Comparison of ENCODE assay signal across 21 cellular contexts in the genomic region with DNA sequence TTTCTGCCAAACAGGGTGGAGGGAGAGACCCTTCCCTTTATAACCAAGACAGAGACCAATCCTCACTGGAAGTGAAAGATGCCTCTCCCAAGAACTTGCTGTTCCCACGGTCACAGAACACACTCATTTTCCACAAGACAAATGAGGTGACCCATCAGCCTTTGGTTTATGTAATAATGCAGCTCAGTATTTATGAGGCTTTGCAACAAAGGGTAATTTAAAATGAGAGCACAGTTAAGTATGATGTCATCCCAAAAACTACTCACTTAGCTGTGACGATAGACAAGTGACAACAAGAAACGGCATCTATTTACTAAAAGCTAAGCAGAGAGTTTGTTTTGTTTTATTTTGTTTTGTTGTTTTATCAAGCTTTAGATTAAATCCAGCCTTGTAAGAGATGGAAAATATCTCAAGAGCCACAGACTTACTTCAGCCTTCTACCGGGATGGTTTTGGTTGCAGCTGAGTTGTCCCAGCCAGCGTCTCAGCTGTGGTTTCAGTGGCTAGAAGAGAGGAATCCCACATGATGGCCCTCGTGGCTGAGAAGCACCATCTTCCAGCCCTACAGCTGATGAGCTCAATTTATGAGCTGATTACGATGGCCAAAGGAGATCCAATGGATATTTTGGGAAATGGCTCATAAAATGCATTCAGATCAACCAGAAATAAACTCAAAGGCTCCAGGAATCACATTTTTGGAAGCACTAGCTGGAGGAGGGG.
DNase-seq lines count a peak whose midpoint lies in the region; ATAC-seq, FAIRE-seq and TF ChIP-seq lines count a peak whose summit lies in the region.
"Had no signal": no experiment of that assay in that cellular context is flagged by ENCODE, and none has a peak within 500 bp of the region (broad histone marks: within the 10 kb centered on the region; RNA-seq: fewer than 3 reads in every experiment).

No MANE protein-coding gene starts in this region.

- H3K79me2 ChIP-seq in KMS-11 (ENCODE audit: insufficient read depth, low read depth) (no peaks in the 10 kb centered on the region), endothelial cell of umbilical vein (ENCODE audit: control insufficient read depth, insufficient read depth, low read length) (no peaks in the 10 kb centered on the region), trophoblast cell (ENCODE audit: control insufficient read depth, insufficient read depth, low read length, poor library complexity) (no peaks in the 10 kb centered on the region)

- H4K8ac ChIP-seq in trophoblast cell (ENCODE audit: low read depth, low read length) = no peak overlapping the region

- peaks cover 0 to 12% (median 7%) of the 10 kb centered on the region in 11 experiments; a peak in 15 of 22 replicates for H3K9me3 ChIP-seq in BLaER1 treated with 17β-estradiol and CSF1 and Interleukin-3, amounts not matched to agents 10 nM and 100 nM (replicated peaks in 1 of 11)
- H3K9me3 ChIP-seq in endothelial cell of umbilical vein (replicated peaks; ENCODE audit: control insufficient read depth, insufficient read depth, low read length) (no peaks in the 10 kb centered on the region), trophoblast cell (ENCODE audit: insufficient read depth, low read depth, low read length) (no peaks in the 10 kb centered on the region)
- H3K9me3 ChIP-seq: gastrocnemius medialis, left ventricle myocardium inferior, ovary had no signal

- FAIRE-seq in endothelial cell of umbilical vein (lab: Jason Lieb, UNC) = no peak

- H3K4ac ChIP-seq in trophoblast cell (ENCODE audit: low read depth, low read length) = no peak overlapping the region

- no peaks in the 10 kb centered on the region for H3K36me3 Mint-ChIP-seq in activated CD4-positive, alpha-beta memory T cell treated with anti-CD3 and anti-CD28 coated beads, Interleukin-2, amount 10 ng/mL, durations not matched to agents 7 days and 5 days (ENCODE audit: low read depth)

- no peak overlapping the region for H3K14ac ChIP-seq in trophoblast cell (ENCODE audit: low read length)

- peak overlapping the region in 8 of 11 experiments; percentile 10 to 48 (median 24); a peak in 7 of 22 replicates for H3K27ac ChIP-seq in BLaER1 treated with 17β-estradiol and CSF1 and Interleukin-3, amounts not matched to agents 10 nM and 100 nM
- H3K27ac ChIP-seq in KMS-11 (no peak overlapping the region), endothelial cell of umbilical vein (ENCODE audit: insufficient read depth, low read depth, low read length) (no peak overlapping the region), trophoblast cell (ENCODE audit: low read depth, low read length) (no peak overlapping the region)
- H3K27ac ChIP-seq: gastrocnemius medialis, left ventricle myocardium inferior, ovary had no signal

- H4K12ac ChIP-seq in trophoblast cell (ENCODE audit: low read depth, low read length) = no peak overlapping the region

- H2AK5ac ChIP-seq in trophoblast cell (ENCODE audit: low read length) = no peak overlapping the region

- dilution Hi-C loops in endothelial cell of umbilical vein (cut with MboI; ENCODE audit: extremely low pct_ligation_motif_present, low sequenced_read_pairs) = no loop called here

- no CpG with 5 or more reads among the region's 7 CpGs for WGBS in trophoblast cell (ENCODE audit: extremely low coverage, insufficient coverage, insufficient read length)

- ATAC-seq in GM19463 (IDR thresholded peaks at IDR 0.05; ENCODE audit: unreplicated experiment) = no peak
- ATAC-seq: gastrocnemius medialis, T-helper 17 cell had no signal

- H3K79me1 ChIP-seq in trophoblast cell (ENCODE audit: low read length) = no peaks in the 10 kb centered on the region

- no peaks in the 10 kb centered on the region for H3K9me1 ChIP-seq in endothelial cell of umbilical vein (replicated peaks; ENCODE audit: control insufficient read depth, extremely low read depth, insufficient read depth, low read length)

- POLR2A ChIA-PET in endothelial cell of umbilical vein (lab: Charles Lee) = no interaction called here
- POLR2A ChIA-PET in activated CD4-positive, alpha-beta memory T cell treated with anti-CD3 and anti-CD28 coated beads, Interleukin-2, amount 10 ng/mL, durations not matched to agents 7 days and 5 days (lab: Charles Lee) = no interaction called here

- H3K18ac ChIP-seq in trophoblast cell (ENCODE audit: low read length) = no peak overlapping the region

- BruUV-seq in endothelial cell of umbilical vein (replicated peaks; lab: Mats Ljungman, UMichigan) = no TSS peak

- H3K4me1 ChIP-seq in BLaER1 treated with 17β-estradiol and CSF1 and Interleukin-3, amounts not matched to agents 10 nM and 100 nM = peaks cover 23 to 34% (median 30%) of the 10 kb centered on the region in 10 experiments
- H3K4me1 ChIP-seq in KMS-11 (ENCODE audit: low read depth, poor library complexity, severe bottlenecking) (peaks cover 29% of the 10 kb centered on the region), endothelial cell of umbilical vein (ENCODE audit: control insufficient read depth, extremely low read depth, insufficient read depth, low read length) (no peaks in the 10 kb centered on the region), trophoblast cell (ENCODE audit: control insufficient read depth in 1 of 2, insufficient read depth in 2 of 2, low read length in 2 of 2) (no peaks in the 10 kb centered on the region)
- H3K4me1 ChIP-seq: gastrocnemius medialis, left ventricle myocardium inferior had no signal

- no peak overlapping the region for H3K27ac Mint-ChIP-seq in activated CD4-positive, alpha-beta memory T cell treated with anti-CD3 and anti-CD28 coated beads, Interleukin-2, amount 10 ng/mL, durations not matched to agents 7 days and 5 days
- H3K27ac Mint-ChIP-seq: endodermal cell, H9 had no signal

- H2AFZ ChIP-seq in KMS-11 (ENCODE audit: low read depth) = no peak overlapping the region
- no peak overlapping the region for H2AFZ ChIP-seq in endothelial cell of umbilical vein (ENCODE audit: low read depth, low read length)
- H2AFZ ChIP-seq in trophoblast cell (ENCODE audit: insufficient read depth, low read length, poor library complexity) = no peak overlapping the region

- no peaks in the 10 kb centered on the region for H3K36me3 ChIP-seq in BLaER1 treated with 17β-estradiol and CSF1 and Interleukin-3, amounts not matched to agents 10 nM and 100 nM
- no peaks in the 10 kb centered on the region for H3K36me3 ChIP-seq in KMS-11 (ENCODE audit: insufficient read depth)
- no peaks in the 10 kb centered on the region for H3K36me3 ChIP-seq in endothelial cell of umbilical vein (ENCODE audit: control insufficient read depth in 2 of 2, extremely low read depth in 1 of 2, insufficient read depth in 2 of 2, low read length in 2 of 2)
- no peaks in the 10 kb centered on the region for H3K36me3 ChIP-seq in trophoblast cell (ENCODE audit: control insufficient read depth in 1 of 2, insufficient read depth in 2 of 2, low read length in 2 of 2)
- H3K36me3 ChIP-seq: gastrocnemius medialis, left ventricle myocardium inferior, ovary had no signal

- no peak overlapping the region for H2BK12ac ChIP-seq in trophoblast cell (ENCODE audit: low read length)

- peaks cover 0 to 36% (median 0%) of the 10 kb centered on the region in 11 experiments; a peak in 9 of 22 replicates for H4K20me1 ChIP-seq in BLaER1 treated with 17β-estradiol and CSF1 and Interleukin-3, amounts not matched to agents 10 nM and 100 nM
- H4K20me1 ChIP-seq in KMS-11 (ENCODE audit: insufficient read depth) (no peaks in the 10 kb centered on the region), endothelial cell of umbilical vein (replicated peaks; ENCODE audit: control insufficient read depth, extremely low read depth, insufficient read depth, low read length) (no peaks in the 10 kb centered on the region)

- TF ChIP-seq POLR2A in endothelial cell of umbilical vein (IDR thresholded peaks at IDR 0.05; ENCODE audit: low read depth, low read length) = no peak

- no peak overlapping the region for H3K4me3 ChIP-seq in BLaER1 treated with 17β-estradiol and CSF1 and Interleukin-3, amounts not matched to agents 10 nM and 100 nM
- peak overlapping the region; percentile 39 for H3K4me3 ChIP-seq in KMS-11 (IDR thresholded peaks at IDR 0.05; ENCODE audit: insufficient read depth, low read depth, low read length)
- no peak overlapping the region for H3K4me3 ChIP-seq in endothelial cell of umbilical vein (replicated peaks in 1 of 3; ENCODE audit: insufficient read depth in 1 of 3, low read depth in 1 of 3, low read length in 3 of 3)
- H3K4me3 ChIP-seq in trophoblast cell (ENCODE audit: low read depth, low read length) = no peak overlapping the region
- H3K4me3 ChIP-seq: gastrocnemius medialis, left ventricle myocardium inferior, ovary had no signal

- peak overlapping the region in 3 of 11 experiments; percentile 10 to 19 (median 19); a peak in 1 of 22 replicates for H3K9ac ChIP-seq in BLaER1 treated with 17β-estradiol and CSF1 and Interleukin-3, amounts not matched to agents 10 nM and 100 nM
- H3K9ac ChIP-seq in KMS-11 (no peak overlapping the region), endothelial cell of umbilical vein (replicated peaks; ENCODE audit: extremely low read depth, insufficient read depth, low read length) (no peak overlapping the region), trophoblast cell (ENCODE audit: low read length) (no peak overlapping the region)

- H3K4me2 ChIP-seq in BLaER1 treated with 17β-estradiol and CSF1 and Interleukin-3, amounts not matched to agents 10 nM and 100 nM = peak overlapping the region; percentile 65 to 88 (median 75)
- H3K4me2 ChIP-seq in KMS-11 = peak overlapping the region; percentile 52
- no peak overlapping the region for H3K4me2 ChIP-seq in endothelial cell of umbilical vein (ENCODE audit: insufficient read depth, low read length)
- no peak overlapping the region for H3K4me2 ChIP-seq in trophoblast cell (ENCODE audit: low read length)

- DNase-seq in endothelial cell of umbilical vein (ENCODE audit: low read depth, low spot score) (no peak), occipital lobe (lab: John Stamatoyannopoulos, UW) (peak; percentile 9), trophoblast cell (no peak)
- DNase-seq in activated CD4-positive, alpha-beta memory T cell treated with anti-CD3 and anti-CD28 coated beads, Interleukin-2, amount 10 ng/mL, durations not matched to agents 7 days and 5 days = no peak
- DNase-seq in activated CD4-positive, alpha-beta T cell treated with anti-CD3 and anti-CD28 coated beads, Interleukin-2, amount 50 U/mL, for 4 hours = no peak
- DNase-seq: activated gamma-delta T cell; Calu3; endodermal cell; gastrocnemius medialis; H9; KG1; left ventricle myocardium inferior; NCI-H1436 treated with DMSO at 0.1 percent for 48 hours; NCI-H345; ovary; SHP77 treated with DMSO at 0.1 percent for 48 hours; stimulated activated CD4-positive, alpha-beta T cell treated with anti-CD3 and anti-CD28 coated beads, Interleukin-2, amount 100 ng/mL, for 48 hours; T-helper 17 cell had no signal

- CTCF ChIA-PET in endothelial cell of umbilical vein (lab: Charles Lee) = interaction anchor here (0.7 kb wide), 1 partner anchor 18 kb away, joined by 3 read pairs; no protein-coding TSS in a partner anchor
- CTCF ChIA-PET in activated CD4-positive, alpha-beta memory T cell treated with anti-CD3 and anti-CD28 coated beads, Interleukin-2, amount 10 ng/mL, durations not matched to agents 7 days and 5 days (lab: Charles Lee) = no interaction called here

- no peak for TF ChIP-seq CTCF in KMS-11 (conservative IDR thresholded peaks at IDR 0.05; ENCODE audit: low read depth, low read length)
- TF ChIP-seq CTCF in endothelial cell of umbilical vein (IDR thresholded peaks at IDR 0.05; ENCODE audit: extremely low read depth in 1 of 2, insufficient read depth in 1 of 2, low read depth in 1 of 2, low read length in 2 of 2) = no peak

- peaks cover 0 to 95% (median 14%) of the 10 kb centered on the region in 11 experiments; a peak in 13 of 22 replicates for H3K27me3 ChIP-seq in BLaER1 treated with 17β-estradiol and CSF1 and Interleukin-3, amounts not matched to agents 10 nM and 100 nM
- H3K27me3 ChIP-seq in KMS-11 (ENCODE audit: insufficient read depth, low read depth) = no peaks in the 10 kb centered on the region
- H3K27me3 ChIP-seq in endothelial cell of umbilical vein (ENCODE audit: control insufficient read depth in 2 of 2, insufficient read depth in 2 of 2, low read length in 2 of 2) = no peaks in the 10 kb centered on the region
- H3K27me3 ChIP-seq in trophoblast cell (ENCODE audit: insufficient read depth, low read length) = no peaks in the 10 kb centered on the region
- H3K27me3 ChIP-seq: gastrocnemius medialis, ovary had no signal

- H2BK120ac ChIP-seq in trophoblast cell (ENCODE audit: insufficient read depth, low read length, poor library complexity) = no peak overlapping the region

- H3K4me1 Mint-ChIP-seq in activated CD4-positive, alpha-beta memory T cell treated with anti-CD3 and anti-CD28 coated beads, Interleukin-2, amount 10 ng/mL, durations not matched to agents 7 days and 5 days = no peaks in the 10 kb centered on the region
- H3K4me1 Mint-ChIP-seq: endodermal cell, T-helper 17 cell had no signal

- H2BK5ac ChIP-seq in trophoblast cell (ENCODE audit: low read depth, low read length, poor library complexity) = no peak overlapping the region

- no peak overlapping the region for H3K23ac ChIP-seq in trophoblast cell (ENCODE audit: low read length)

- intact Hi-C loops in endothelial cell of umbilical vein (cut with micrococcal nuclease) = no loop called here

- peaks cover 15% of the 10 kb centered on the region for H3K27me3 Mint-ChIP-seq in activated CD4-positive, alpha-beta memory T cell treated with anti-CD3 and anti-CD28 coated beads, Interleukin-2, amount 10 ng/mL, durations not matched to agents 7 days and 5 days

- no peaks in the 10 kb centered on the region for H3K9me3 Mint-ChIP-seq in activated CD4-positive, alpha-beta memory T cell treated with anti-CD3 and anti-CD28 coated beads, Interleukin-2, amount 10 ng/mL, durations not matched to agents 7 days and 5 days
- H3K9me3 Mint-ChIP-seq: endodermal cell, H9 had no signal

- no peak overlapping the region for H3K4me3 Mint-ChIP-seq in activated CD4-positive, alpha-beta memory T cell treated with anti-CD3 and anti-CD28 coated beads, Interleukin-2, amount 10 ng/mL, durations not matched to agents 7 days and 5 days
- H3K4me3 Mint-ChIP-seq: endodermal cell, H9, T-helper 17 cell had no signal

- no peak overlapping the region for H4K91ac ChIP-seq in trophoblast cell (ENCODE audit: low read depth, low read length)

Comparison
In these comparisons a context has a peak if more than half of its experiments do, and no peak if none do; other contexts are left out.
1. H3K27ac ChIP-seq: peak in BLaER1 treated with 17β-estradiol and CSF1 and Interleukin-3, amounts not matched to agents 10 nM and 100 nM (8 of 11); none in KMS-11 (single experiment), endothelial cell of umbilical vein (single experiment) and trophoblast cell (single experiment).
2. H3K4me2 ChIP-seq: peak in BLaER1 treated with 17β-estradiol and CSF1 and Interleukin-3, amounts not matched to agents 10 nM and 100 nM (11 of 11) and KMS-11 (single experiment); none in endothelial cell of umbilical vein (single experiment) and trophoblast cell (single experiment).